In genomic region chr7:96026006-96026405, GRCh38 we compare ENCODE assay signal across 23 cellular contexts.
"Had no signal": no experiment of that assay in that cellular context is flagged by ENCODE, and none has a peak within 500 bp of the region (broad histone marks: within the 10 kb centered on the region; RNA-seq: fewer than 3 reads in every experiment).

No MANE protein-coding gene starts in this region.

- ATAC-seq: gastroesophageal sphincter; left cardiac atrium; left ventricle myocardium superior; right lobe of liver; stimulated activated naive CD8-positive, alpha-beta T cell treated with anti-CD3 and anti-CD28 coated beads, Interleukin-15, Interleukin-2, amounts not matched to agents 100 U/mL and 50 U/mL, for 24 hours had no signal

- H2AFZ ChIP-seq: hepatocyte had no signal

- H3K9me3 ChIP-seq: gastroesophageal sphincter, ovary, right lobe of liver, thoracic aorta had no signal

- H3K27me3 ChIP-seq: gastroesophageal sphincter, hepatocyte, ovary, right lobe of liver had no signal

- H3K4me2 ChIP-seq: hepatocyte had no signal

- H3K79me2 ChIP-seq: hepatocyte had no signal

- H3K4me1 ChIP-seq: gastroesophageal sphincter, right lobe of liver had no signal

- H3K27ac ChIP-seq: gastroesophageal sphincter, hepatocyte, ovary, right lobe of liver, thoracic aorta, VCaP had no signal

- H3K36me3 ChIP-seq: ovary, right lobe of liver, thoracic aorta had no signal

- DNase-seq: activated CD4-positive, alpha-beta T cell treated with anti-CD3 and anti-CD28 coated beads for 4 hours; activated CD4-positive, alpha-beta T cell treated with anti-CD3 and anti-CD28 coated beads, Interleukin-2, amount 50 U/mL, for 4 hours; activated CD8-positive, alpha-beta memory T cell treated with anti-CD3 and anti-CD28 coated beads for 24 hours; activated CD8-positive, alpha-beta memory T cell treated with anti-CD3 and anti-CD28 coated beads, Interleukin-2, amount 50 U/mL, for 4 hours; activated effector memory CD4-positive, alpha-beta T cell treated with anti-CD3 and anti-CD28 coated beads, Interleukin-2, amount 50 U/mL, for 16 hours; activated naive CD4-positive, alpha-beta T cell treated with anti-CD3 and anti-CD28 coated beads for 36 hours; activated naive CD8-positive, alpha-beta T cell treated with anti-CD3 and anti-CD28 coated beads for 36 hours; activated T-cell treated with anti-CD3 and anti-CD28 coated beads, Interleukin-2, amount 50 U/mL, for 1 hour; amniotic stem cell; dermis blood vessel endothelial cell; effector CD4-positive, alpha-beta T cell; left cardiac atrium; left ventricle myocardium superior; ovary; right lobe of liver; stimulated activated CD4-positive, alpha-beta T cell treated with anti-CD3 and anti-CD28 coated beads, Interleukin-12 subunit alpha, Interleukin-12 subunit beta, amount 100 ng/mL, for 4 hours; stimulated activated CD4-positive, alpha-beta T cell treated with anti-CD3 and anti-CD28 coated beads, Interleukin-4, amount 100 ng/mL, for 1 hour; stimulated activated naive CD8-positive, alpha-beta T cell treated with anti-CD3 and anti-CD28 coated beads, Interleukin-15, Interleukin-2, amounts not matched to agents 100 U/mL and 50 U/mL, for 24 hours; trophoblast cell had no signal

- H3K4me3 ChIP-seq: gastroesophageal sphincter, hepatocyte, ovary, right lobe of liver, thoracic aorta had no signal
